ENCODE assay signal across 21 cellular contexts in the genomic region with DNA sequence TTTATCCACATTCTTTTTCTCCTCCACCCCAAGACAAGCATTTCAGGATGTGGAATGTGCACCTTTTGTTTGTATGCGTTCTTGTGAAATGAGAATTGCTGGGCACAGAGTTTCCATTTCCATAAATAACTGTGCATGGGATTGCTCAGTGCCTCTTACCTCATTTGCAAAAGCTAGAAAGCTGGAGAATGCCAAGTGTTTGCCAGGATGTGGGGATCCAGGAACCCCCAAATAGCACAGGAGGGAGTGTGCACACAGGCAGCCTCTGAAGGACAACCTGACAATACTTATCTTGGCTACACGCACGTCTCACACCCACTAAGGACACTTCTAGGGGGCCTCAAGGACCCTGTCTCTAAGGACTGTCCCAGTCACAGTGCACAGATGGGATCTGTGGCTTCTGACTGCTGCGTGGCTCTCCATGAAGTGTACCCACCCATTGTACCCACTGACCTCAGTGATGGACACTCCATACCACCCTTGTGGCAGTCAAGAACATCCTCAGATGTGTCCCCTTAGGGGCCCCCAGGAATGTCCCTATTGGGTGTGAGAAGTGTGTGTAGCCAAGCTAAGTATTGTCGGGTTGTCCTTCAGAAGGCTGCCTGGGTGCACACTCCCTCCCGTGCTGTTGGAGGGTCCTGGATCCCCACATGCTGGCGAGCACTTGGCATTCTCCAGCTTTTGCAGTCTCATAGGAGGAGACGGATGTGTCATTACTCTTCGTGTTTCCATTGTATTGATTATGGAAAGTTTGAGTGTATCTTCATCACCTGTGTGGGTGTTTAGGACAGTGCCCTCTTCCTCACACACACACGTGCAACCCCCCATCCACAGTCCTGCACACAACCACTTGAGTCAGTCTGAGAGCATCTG. TPM values are rescaled to one million over a fixed set of nuclear protein-coding genes. Genes with fewer than 3 reads are reported as not detected.
"Had no signal": no experiment of that assay in that cellular context is flagged by ENCODE, and none has a peak within 500 bp of the region (broad histone marks: within the 10 kb centered on the region; RNA-seq: fewer than 3 reads in every experiment).

No MANE protein-coding gene starts in this region.

- H3K4me3 Mint-ChIP-seq: activated B cell treated with CpG ODN at 0.5 μM for 24 hours; activated naive CD4-positive, alpha-beta T cell treated with anti-CD3 and anti-CD28 coated beads for 36 hours; nephron; stimulated activated effector memory CD8-positive, alpha-beta T cell treated with anti-CD3 and anti-CD28 coated beads, Interleukin-12 subunit alpha, Interleukin-12 subunit beta, amount 100 ng/mL, for 72 hours had no signal

- H3K36me3 ChIP-seq: adrenal gland, colonic mucosa, esophagus squamous epithelium, thyroid gland had no signal

- H3K9me3 ChIP-seq: adrenal gland, colonic mucosa, esophagus squamous epithelium, thyroid gland had no signal

- H3K27me3 ChIP-seq: adrenal gland, colonic mucosa, hepatocyte, thyroid gland had no signal

- DNase-seq: activated B cell treated with CpG ODN at 0.5 μM for 24 hours; activated CD4-positive, alpha-beta T cell treated with anti-CD3 and anti-CD28 coated beads, Interleukin-2, amount 50 U/mL, for 1 hour; activated naive CD4-positive, alpha-beta T cell treated with anti-CD3 and anti-CD28 coated beads for 36 hours; activated T-cell treated with anti-CD3 and anti-CD28 coated beads, Interleukin-2, amount 50 U/mL, for 1 hour; effector CD4-positive, alpha-beta T cell; esophagus squamous epithelium; stimulated activated CD4-positive, alpha-beta T cell treated with anti-CD3 and anti-CD28 coated beads, Interleukin-1b, Interleukin-23, amount 100 ng/mL, for 48 hours; thyroid gland had no signal

- H3K27ac Mint-ChIP-seq: activated B cell treated with CpG ODN at 0.5 μM for 24 hours; activated naive CD4-positive, alpha-beta T cell treated with anti-CD3 and anti-CD28 coated beads for 36 hours; activated T-helper 2 cell treated with anti-CD3 and anti-CD28 coated beads, Interferon-gamma antibody, Interleukin-2, Interleukin-4, amounts not matched to agents 10 μg/mL and 5 μg/mL and 100 μg/mL, durations not matched to agents 14 hours and 24 hours and 36 hours; nephron; stimulated activated effector memory CD8-positive, alpha-beta T cell treated with anti-CD3 and anti-CD28 coated beads, Interleukin-12 subunit alpha, Interleukin-12 subunit beta, amount 100 ng/mL, for 72 hours had no signal

- H3K4me1 Mint-ChIP-seq: activated B cell treated with CpG ODN at 0.5 μM for 24 hours, nephron had no signal

- H3K4me1 ChIP-seq: adrenal gland, colonic mucosa, esophagus squamous epithelium, thyroid gland had no signal

- ATAC-seq: stimulated activated effector memory CD8-positive, alpha-beta T cell treated with anti-CD3 and anti-CD28 coated beads, Interleukin-12 subunit alpha, Interleukin-12 subunit beta, amount 100 ng/mL, for 72 hours had no signal

- H3K36me3 Mint-ChIP-seq: stimulated activated effector memory CD8-positive, alpha-beta T cell treated with anti-CD3 and anti-CD28 coated beads, Interleukin-12 subunit alpha, Interleukin-12 subunit beta, amount 100 ng/mL, for 72 hours had no signal

- H3K27ac ChIP-seq: adrenal gland, colonic mucosa, esophagus squamous epithelium, hepatocyte, thyroid gland had no signal

- H3K4me3 ChIP-seq: adrenal gland, colonic mucosa, esophagus squamous epithelium, hepatocyte, thyroid gland had no signal

- H3K9me3 Mint-ChIP-seq: activated B cell treated with CpG ODN at 0.5 μM for 24 hours; activated naive CD4-positive, alpha-beta T cell treated with anti-CD3 and anti-CD28 coated beads for 36 hours; activated T-helper 2 cell treated with anti-CD3 and anti-CD28 coated beads, Interferon-gamma antibody, Interleukin-2, Interleukin-4, amounts not matched to agents 10 μg/mL and 5 μg/mL and 100 μg/mL, durations not matched to agents 14 hours and 24 hours and 36 hours; nephron; stimulated activated effector memory CD8-positive, alpha-beta T cell treated with anti-CD3 and anti-CD28 coated beads, Interleukin-12 subunit alpha, Interleukin-12 subunit beta, amount 100 ng/mL, for 72 hours had no signal

RNA-seq across cellular contexts. Expression of gene CAPN13, which starts 38.3 kb away (rescaled TPM):
- total RNA-seq: activated B cell treated with CpG ODN at 0.5 μM for 24 hours; activated CD8-positive, alpha-beta memory T cell treated with anti-CD3 and anti-CD28 coated beads for 36 hours; activated naive CD4-positive, alpha-beta T cell treated with anti-CD3 and anti-CD28 coated beads for 36 hours; activated T-helper 2 cell treated with anti-CD3 and anti-CD28 coated beads, Interferon-gamma antibody, Interleukin-2, Interleukin-4, amounts not matched to agents 10 μg/mL and 5 μg/mL and 100 μg/mL, durations not matched to agents 14 hours and 24 hours and 36 hours; cardiac septum; endothelial cell of umbilical vein; fibroblast of villous mesenchyme; glomerular endothelial cell; omental fat pad; T-helper 2 cell treated with Interferon-gamma antibody and Interleukin-4, amounts not matched to agents 100 ng/mL and 5 ng/mL, for 36 hours had no signal
- polyA plus RNA-seq: endothelial cell of umbilical vein had no signal
